ENCODE assay signal across 29 cellular contexts in genomic region chr2:176665086-176665485, GRCh38.
"Had no signal": no experiment of that assay in that cellular context is flagged by ENCODE, and none has a peak within 500 bp of the region (broad histone marks: within the 10 kb centered on the region; RNA-seq: fewer than 3 reads in every experiment).

No MANE protein-coding gene starts in this region.

- H3K27ac Mint-ChIP-seq: activated CD4-positive, alpha-beta memory T cell treated with anti-CD3 and anti-CD28 coated beads, Interleukin-2, amount 10 ng/mL, durations not matched to agents 7 days and 5 days; activated CD8-positive, alpha-beta memory T cell treated with anti-CD3 and anti-CD28 coated beads, Interleukin-2, amount 10 ng/mL, durations not matched to agents 7 days and 5 days; activated naive CD4-positive, alpha-beta T cell treated with anti-CD3 and anti-CD28 coated beads, Interleukin-2, amount 10 ng/mL, durations not matched to agents 7 days and 5 days; activated naive CD8-positive, alpha-beta T cell; activated naive CD8-positive, alpha-beta T cell treated with anti-CD3 and anti-CD28 coated beads, Interleukin-2, amount 50 U/mL, for 24 hours; brain had no signal

- H3K36me3 ChIP-seq: WERI-Rb-1 had no signal

- H3K27ac ChIP-seq: WERI-Rb-1 had no signal

- H3K36me3 Mint-ChIP-seq: activated CD8-positive, alpha-beta memory T cell treated with anti-CD3 and anti-CD28 coated beads, Interleukin-2, amount 10 ng/mL, durations not matched to agents 7 days and 5 days; activated naive CD4-positive, alpha-beta T cell treated with anti-CD3 and anti-CD28 coated beads, Interleukin-2, amount 10 ng/mL, durations not matched to agents 7 days and 5 days; activated naive CD8-positive, alpha-beta T cell; brain had no signal

- H3K9me3 Mint-ChIP-seq: activated CD4-positive, alpha-beta memory T cell treated with anti-CD3 and anti-CD28 coated beads, Interleukin-2, amount 10 ng/mL, durations not matched to agents 7 days and 5 days; activated naive CD4-positive, alpha-beta T cell treated with anti-CD3 and anti-CD28 coated beads, Interleukin-2, amount 10 ng/mL, durations not matched to agents 7 days and 5 days; activated naive CD8-positive, alpha-beta T cell treated with anti-CD3 and anti-CD28 coated beads, Interleukin-2, amount 50 U/mL, for 24 hours; brain had no signal

- H3K4me1 Mint-ChIP-seq: activated CD4-positive, alpha-beta memory T cell treated with anti-CD3 and anti-CD28 coated beads, Interleukin-2, amount 10 ng/mL, durations not matched to agents 7 days and 5 days; activated naive CD4-positive, alpha-beta T cell treated with anti-CD3 and anti-CD28 coated beads, Interleukin-2, amount 10 ng/mL, durations not matched to agents 7 days and 5 days; activated naive CD8-positive, alpha-beta T cell treated with anti-CD3 and anti-CD28 coated beads, Interleukin-2, amount 50 U/mL, for 24 hours had no signal

- ATAC-seq: activated CD8-positive, alpha-beta memory T cell treated with anti-CD3 and anti-CD28 coated beads, Interleukin-2, amount 10 ng/mL, durations not matched to agents 7 days and 5 days; activated naive CD8-positive, alpha-beta T cell treated with anti-CD3 and anti-CD28 coated beads, Interleukin-2, amount 50 U/mL, for 24 hours; Panc1 had no signal

- DNase-seq: activated CD4-positive, alpha-beta memory T cell treated with anti-CD3 and anti-CD28 coated beads, Interleukin-2, amount 10 ng/mL, durations not matched to agents 7 days and 5 days; activated CD4-positive, alpha-beta T cell treated with anti-CD3 and anti-CD28 coated beads for 1 hour; activated CD4-positive, alpha-beta T cell treated with anti-CD3 and anti-CD28 coated beads for 48 hours; activated CD4-positive, CD25-positive, alpha-beta regulatory T cell; activated CD8-positive, alpha-beta memory T cell treated with anti-CD3 and anti-CD28 coated beads for 24 hours; activated CD8-positive, alpha-beta memory T cell treated with anti-CD3 and anti-CD28 coated beads, Interleukin-2, amount 10 ng/mL, durations not matched to agents 7 days and 5 days; activated CD8-positive, alpha-beta memory T cell treated with anti-CD3 and anti-CD28 coated beads, Interleukin-2, amount 50 U/mL, for 48 hours; activated effector memory CD4-positive, alpha-beta T cell treated with Interleukin-2 at 50 U/mL for 16 hours; activated naive CD4-positive, alpha-beta T cell treated with anti-CD3 and anti-CD28 coated beads, Interleukin-2, amount 10 ng/mL, durations not matched to agents 7 days and 5 days; activated naive CD8-positive, alpha-beta T cell treated with anti-CD3 and anti-CD28 coated beads, Interleukin-2, amount 50 U/mL, for 24 hours; activated T-cell treated with anti-CD3 and anti-CD28 coated beads, Interleukin-2, amount 50 U/mL, for 48 hours; anterior cingulate cortex; central memory CD4-positive, alpha-beta T cell; Karpas-422; KBM-7; NCI-H1105; NCI-H1417 treated with DMSO at 0.1 percent for 48 hours; NCI-H1930; NCI-H2081 treated with DMSO at 0.1 percent for 48 hours; NCI-H226; NCI-H524 treated with DMSO at 0.1 percent for 48 hours; NK-92 treated with Interleukin-12 subunit alpha and Interleukin-12 subunit beta, amount 100 ng/mL, for 24 hours; Right ventricle myocardium superior; SW 1271; T1000; WERI-Rb-1 had no signal

- H3K4me3 Mint-ChIP-seq: activated CD4-positive, alpha-beta memory T cell treated with anti-CD3 and anti-CD28 coated beads, Interleukin-2, amount 10 ng/mL, durations not matched to agents 7 days and 5 days; activated CD8-positive, alpha-beta memory T cell treated with anti-CD3 and anti-CD28 coated beads, Interleukin-2, amount 10 ng/mL, durations not matched to agents 7 days and 5 days; activated naive CD4-positive, alpha-beta T cell treated with anti-CD3 and anti-CD28 coated beads, Interleukin-2, amount 10 ng/mL, durations not matched to agents 7 days and 5 days; activated naive CD8-positive, alpha-beta T cell; activated naive CD8-positive, alpha-beta T cell treated with anti-CD3 and anti-CD28 coated beads, Interleukin-2, amount 50 U/mL, for 24 hours; brain had no signal
